ENCODE assay signal across 1 cellular context in genomic region chr20:58614366-58614765, GRCh38.
TF ChIP-seq lines count a peak whose summit lies in the region.

No MANE protein-coding gene starts in this region.

TF ChIP-seq in H1, 55 proteins besides CTCF, POLR2A, EP300 and RAD21 (continued from another document):
- TF ChIP-seq CBX5 (IDR thresholded peaks at IDR 0.05; ENCODE audit: low read depth, low read length) = no peak
TF ChIP-seq in H1: peak in this region for 0.
